In the genomic region with DNA sequence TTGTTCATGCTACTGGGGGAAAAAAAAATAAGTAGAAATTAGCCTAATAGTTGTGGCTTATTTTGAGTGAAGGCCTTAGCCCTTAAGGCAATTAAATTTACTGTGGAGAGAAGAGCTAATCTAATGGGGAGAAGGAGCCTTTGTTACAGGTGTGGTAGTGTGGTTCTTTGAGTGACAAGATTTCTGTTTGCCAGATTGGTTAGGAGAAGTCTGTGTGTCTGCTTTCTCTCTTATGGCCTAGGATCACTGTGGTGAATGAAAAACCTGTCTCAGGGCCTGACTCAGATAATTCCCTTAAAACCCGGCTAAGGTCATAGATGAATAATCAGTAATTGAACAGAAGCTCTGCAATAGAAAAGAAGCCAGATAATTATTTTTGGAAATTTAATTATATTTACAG, we compare ENCODE assay signal across 18 cellular contexts. TPM values are rescaled to one million over a fixed set of nuclear protein-coding genes. Genes with fewer than 3 reads are reported as not detected.
DNase-seq lines count a peak whose midpoint lies in the region; ATAC-seq and TF ChIP-seq lines count a peak whose summit lies in the region.
"Had no signal": no experiment of that assay in that cellular context is flagged by ENCODE, and none has a peak within 500 bp of the region (broad histone marks: within the 10 kb centered on the region; RNA-seq: fewer than 3 reads in every experiment).

No MANE protein-coding gene starts in this region.

- H3K4me1 Mint-ChIP-seq in activated CD4-positive, alpha-beta T cell treated with anti-CD3 and anti-CD28 coated beads, Interleukin-2, amount 10 ng/mL, durations not matched to agents 24 days and 14 days = peaks cover 16% of the 10 kb centered on the region
- no peaks in the 10 kb centered on the region for H3K4me1 Mint-ChIP-seq in nephron progenitor cell
- H3K4me1 Mint-ChIP-seq in naive thymus-derived CD8-positive, alpha-beta T cell = peaks cover under 1 to 5% (median 2%) of the 10 kb centered on the region in 4 donors
- H3K4me1 Mint-ChIP-seq: stimulated activated memory B cell treated with anti-CD40 and anti-IgM and Interleukin-4, amounts not matched to agents 10 μg/mL and 1 μg/mL and 100 μg/mL, for 72 hours had no signal

- intact Hi-C loops in activated CD4-positive, alpha-beta T cell treated with anti-CD3 and anti-CD28 coated beads, Interleukin-2, amount 10 ng/mL, durations not matched to agents 24 days and 14 days (cut with micrococcal nuclease) = no loop called here

- POLR2A ChIA-PET in naive thymus-derived CD8-positive, alpha-beta T cell (lab: Charles Lee) = no interaction called here

- no peak for DNase-seq in activated CD4-positive, alpha-beta T cell treated with anti-CD3 and anti-CD28 coated beads, Interleukin-2, amount 10 ng/mL, durations not matched to agents 24 days and 14 days
- no peak for DNase-seq in activated CD4-positive, alpha-beta T cell treated with anti-CD3 and anti-CD28 coated beads, Interleukin-2, amount 50 U/mL, for 4 hours
- no peak for DNase-seq in nephron progenitor cell
- DNase-seq in naive thymus-derived CD8-positive, alpha-beta T cell = no peak
- no peak for DNase-seq in GM03348 (ENCODE audit: low spot score)
- no peak for DNase-seq in NCI-H1436 (lab: John Stamatoyannopoulos, UW)
- DNase-seq: colonic mucosa, GDM1, immature natural killer cell, Kasumi-1, NCI-H1694 treated with DMSO at 0.1 percent for 48 hours, NCI-H748 treated with DMSO at 0.1 percent for 48 hours, sigmoid colon, upper lobe of left lung had no signal

- no peak for TF ChIP-seq CTCF in nephron progenitor cell (IDR thresholded peaks at IDR 0.05)

- ATAC-seq in GM21825 (IDR thresholded peaks at IDR 0.05; ENCODE audit: unreplicated experiment) = peak; percentile 49
- ATAC-seq in HG03575 (IDR thresholded peaks at IDR 0.05; ENCODE audit: extremely low read depth, insufficient number of reproducible peaks, low FRiP score, unreplicated experiment) = peak; percentile 17
- no peak for ATAC-seq in naive thymus-derived CD8-positive, alpha-beta T cell
- ATAC-seq: stimulated activated memory B cell treated with anti-CD40 and anti-IgM and Interleukin-4, amounts not matched to agents 10 μg/mL and 1 μg/mL and 100 μg/mL, for 72 hours had no signal

- no peaks in the 10 kb centered on the region for H3K27me3 Mint-ChIP-seq in activated CD4-positive, alpha-beta T cell treated with anti-CD3 and anti-CD28 coated beads, Interleukin-2, amount 10 ng/mL, durations not matched to agents 24 days and 14 days
- no peaks in the 10 kb centered on the region for H3K27me3 Mint-ChIP-seq in nephron progenitor cell (ENCODE audit: low read depth, poor library complexity)
- no peaks in the 10 kb centered on the region for H3K27me3 Mint-ChIP-seq in naive thymus-derived CD8-positive, alpha-beta T cell
- H3K27me3 Mint-ChIP-seq: stimulated activated memory B cell treated with anti-CD40 and anti-IgM and Interleukin-4, amounts not matched to agents 10 μg/mL and 1 μg/mL and 100 μg/mL, for 72 hours had no signal

- H3K36me3 Mint-ChIP-seq in activated CD4-positive, alpha-beta T cell treated with anti-CD3 and anti-CD28 coated beads, Interleukin-2, amount 10 ng/mL, durations not matched to agents 24 days and 14 days (ENCODE audit: low read depth) = peaks cover 51% of the 10 kb centered on the region
- peaks cover 66% of the 10 kb centered on the region for H3K36me3 Mint-ChIP-seq in nephron progenitor cell (ENCODE audit: low read depth)
- peaks cover 6 to 77% (median 15%) of the 10 kb centered on the region in 3 donors for H3K36me3 Mint-ChIP-seq in naive thymus-derived CD8-positive, alpha-beta T cell

- no peak overlapping the region for H3K4me3 Mint-ChIP-seq in activated CD4-positive, alpha-beta T cell treated with anti-CD3 and anti-CD28 coated beads, Interleukin-2, amount 10 ng/mL, durations not matched to agents 24 days and 14 days
- no peak overlapping the region for H3K4me3 Mint-ChIP-seq in nephron progenitor cell
- H3K4me3 Mint-ChIP-seq in naive thymus-derived CD8-positive, alpha-beta T cell = no peak overlapping the region
- H3K4me3 Mint-ChIP-seq: activated T-helper 1 cell treated with anti-CD3 and anti-CD28 coated beads, Interleukin-12 subunit alpha, Interleukin-12 subunit beta, Interleukin-2, Interleukin-4 antibody, amounts not matched to agents 30 ng/mL and 10 ng/mL and 1 ng/mL, durations not matched to agents 14 hours and 24 hours and 36 hours; immature natural killer cell; stimulated activated memory B cell treated with anti-CD40 and anti-IgM and Interleukin-4, amounts not matched to agents 10 μg/mL and 1 μg/mL and 100 μg/mL, for 72 hours had no signal

- H3K27ac Mint-ChIP-seq in activated CD4-positive, alpha-beta T cell treated with anti-CD3 and anti-CD28 coated beads, Interleukin-2, amount 10 ng/mL, durations not matched to agents 24 days and 14 days = peak overlapping the region; percentile 63
- peak overlapping the region; percentile 53 for H3K27ac Mint-ChIP-seq in nephron progenitor cell
- H3K27ac Mint-ChIP-seq in naive thymus-derived CD8-positive, alpha-beta T cell = peak overlapping the region in 1 of 10 donors; percentile 56
- H3K27ac Mint-ChIP-seq: stimulated activated memory B cell treated with anti-CD40 and anti-IgM and Interleukin-4, amounts not matched to agents 10 μg/mL and 1 μg/mL and 100 μg/mL, for 72 hours had no signal

- no peaks in the 10 kb centered on the region for H3K9me3 Mint-ChIP-seq in activated CD4-positive, alpha-beta T cell treated with anti-CD3 and anti-CD28 coated beads, Interleukin-2, amount 10 ng/mL, durations not matched to agents 24 days and 14 days
- H3K9me3 Mint-ChIP-seq in nephron progenitor cell = no peaks in the 10 kb centered on the region
- H3K9me3 Mint-ChIP-seq in naive thymus-derived CD8-positive, alpha-beta T cell = no peaks in the 10 kb centered on the region
- H3K9me3 Mint-ChIP-seq: activated T-helper 1 cell treated with anti-CD3 and anti-CD28 coated beads, Interleukin-12 subunit alpha, Interleukin-12 subunit beta, Interleukin-2, Interleukin-4 antibody, amounts not matched to agents 30 ng/mL and 10 ng/mL and 1 ng/mL, durations not matched to agents 14 hours and 24 hours and 36 hours; immature natural killer cell; stimulated activated memory B cell treated with anti-CD40 and anti-IgM and Interleukin-4, amounts not matched to agents 10 μg/mL and 1 μg/mL and 100 μg/mL, for 72 hours had no signal

RNA-seq across cellular contexts. Expression of a gene that starts 27.0 kb away (rescaled TPM):
- 91.2 and 92.2 TPM in 2 replicates for total RNA-seq in activated CD4-positive, alpha-beta T cell treated with anti-CD3 and anti-CD28 coated beads, Interleukin-2, amount 10 ng/mL, durations not matched to agents 24 days and 14 days
- 10 to 100 TPM; 51.7 to 54.4 TPM for total RNA-seq in naive thymus-derived CD8-positive, alpha-beta T cell
- polyA plus RNA-seq in naive thymus-derived CD8-positive, alpha-beta T cell = 10 to 100 TPM; 21.5 to 26.5 (median 24.4) TPM

Comparison
In these comparisons a context has a peak if more than half of its experiments do, and no peak if none do; other contexts are left out.
1. ATAC-seq: peak in GM21825 (single experiment) and HG03575 (single experiment); none in naive thymus-derived CD8-positive, alpha-beta T cell (0 of 2).